In the genomic region with DNA sequence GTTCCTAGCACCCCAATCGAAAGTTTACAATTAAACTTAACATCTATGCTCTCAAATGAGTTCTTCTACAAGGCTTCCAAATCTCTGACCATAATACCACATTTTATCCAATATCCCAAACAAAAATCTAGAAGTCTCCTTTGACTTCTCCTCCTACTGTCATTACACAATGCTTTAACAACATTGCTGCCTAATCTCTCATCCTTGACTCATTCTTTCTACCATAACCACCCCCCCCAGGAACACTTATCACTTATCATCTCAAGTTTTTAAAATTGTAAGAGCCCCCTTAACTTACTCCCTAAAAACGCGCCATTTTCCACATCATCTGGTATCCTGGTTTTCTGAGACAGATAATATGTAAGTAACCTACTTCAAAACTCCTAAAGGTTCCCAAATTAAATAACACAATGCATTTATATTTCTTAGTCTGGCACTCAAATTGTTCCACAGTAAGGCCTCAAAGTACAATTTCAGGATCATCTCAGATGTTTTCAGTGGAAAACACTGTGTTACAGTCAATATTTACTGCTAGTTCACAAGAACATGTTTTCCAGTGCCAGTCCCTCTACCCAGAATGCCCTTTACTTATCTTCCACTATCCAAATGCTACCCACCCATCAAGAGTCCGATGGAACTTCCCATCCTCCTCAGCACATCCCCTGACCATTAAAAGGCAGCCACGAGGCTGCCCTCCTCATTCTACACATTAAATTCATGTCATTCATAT, we compare ENCODE assay signal across 1 cellular context.
TF ChIP-seq lines count a peak whose summit lies in the region.

No MANE protein-coding gene starts in this region.

TF ChIP-seq in HepG2, 621 proteins besides CTCF, POLR2A, EP300 and RAD21 (continued from another document):
- TF ChIP-seq KDM2A (CRISPR knock-in tag; IDR thresholded peaks at IDR 0.05; ENCODE audit: borderline replicate concordance, low read depth) (no peak), MAFG (CRISPR knock-in tag; IDR thresholded peaks at IDR 0.05) (no peak), ZNF614 (CRISPR knock-in tag; IDR thresholded peaks at IDR 0.05; ENCODE audit: borderline replicate concordance) (no peak), ZNF83 (CRISPR knock-in tag; IDR thresholded peaks at IDR 0.05; ENCODE audit: borderline replicate concordance) (no peak)
- TF ChIP-seq, protein P1, sequence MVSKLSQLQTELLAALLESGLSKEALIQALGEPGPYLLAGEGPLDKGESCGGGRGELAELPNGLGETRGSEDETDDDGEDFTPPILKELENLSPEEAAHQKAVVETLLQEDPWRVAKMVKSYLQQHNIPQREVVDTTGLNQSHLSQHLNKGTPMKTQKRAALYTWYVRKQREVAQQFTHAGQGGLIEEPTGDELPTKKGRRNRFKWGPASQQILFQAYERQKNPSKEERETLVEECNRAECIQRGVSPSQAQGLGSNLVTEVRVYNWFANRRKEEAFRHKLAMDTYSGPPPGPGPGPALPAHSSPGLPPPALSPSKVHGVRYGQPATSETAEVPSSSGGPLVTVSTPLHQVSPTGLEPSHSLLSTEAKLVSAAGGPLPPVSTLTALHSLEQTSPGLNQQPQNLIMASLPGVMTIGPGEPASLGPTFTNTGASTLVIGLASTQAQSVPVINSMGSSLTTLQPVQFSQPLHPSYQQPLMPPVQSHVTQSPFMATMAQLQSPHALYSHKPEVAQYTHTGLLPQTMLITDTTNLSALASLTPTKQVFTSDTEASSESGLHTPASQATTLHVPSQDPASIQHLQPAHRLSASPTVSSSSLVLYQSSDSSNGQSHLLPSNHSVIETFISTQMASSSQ (IDR thresholded peaks at IDR 0.05; ENCODE audit: low read depth): no peak
- TF ChIP-seq, protein P1 (CRISPR knock-in tag; IDR thresholded peaks at IDR 0.05; ENCODE audit: borderline replicate concordance): no peak
